Comparison of ENCODE assay signal across 13 cellular contexts in the genomic region with DNA sequence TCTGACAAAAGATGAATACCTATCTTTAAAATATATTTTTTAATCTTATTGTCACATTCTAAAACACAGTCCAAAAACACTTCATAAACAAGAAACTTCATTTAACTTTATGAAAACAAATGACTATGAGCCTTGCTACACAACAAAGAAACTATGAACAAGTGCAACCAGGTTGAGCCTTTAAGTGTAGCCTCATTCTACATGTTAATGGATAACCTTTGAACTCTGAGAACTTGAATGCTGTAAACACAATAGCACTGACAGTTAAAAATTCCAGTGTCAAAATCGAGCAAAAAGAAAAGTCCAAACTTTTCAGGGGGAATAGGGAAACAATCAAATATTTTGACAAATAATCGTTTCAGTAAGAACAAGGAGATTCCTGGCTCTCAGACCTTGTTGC. TPM values are rescaled to one million over a fixed set of nuclear protein-coding genes. Genes with fewer than 3 reads are reported as not detected.
"Had no signal": no experiment of that assay in that cellular context is flagged by ENCODE, and none has a peak within 500 bp of the region (broad histone marks: within the 10 kb centered on the region; RNA-seq: fewer than 3 reads in every experiment).

No MANE protein-coding gene starts in this region.

RNA-seq across cellular contexts. Expression of gene KCNJ4, which starts 54.7 kb away (rescaled TPM):
- total RNA-seq: activated CD4-positive, alpha-beta T cell treated with anti-CD3 and anti-CD28 coated beads for 36 hours; activated CD8-positive, alpha-beta memory T cell treated with anti-CD3 and anti-CD28 coated beads, Interleukin-2, amount 10 ng/mL, durations not matched to agents 7 days and 5 days; activated CD8-positive, alpha-beta T cell treated with anti-CD3 and anti-CD28 coated beads, Interleukin-2, amount 10 ng/mL, durations not matched to agents 7 days and 5 days; activated naive CD4-positive, alpha-beta T cell treated with anti-CD3 and anti-CD28 coated beads, Interleukin-2, amount 50 U/mL, for 72 hours; body of pancreas; esophagus mucosa; left lung; lung; mononuclear cell; natural killer cell; T-cell; T-helper 2 cell treated with Interferon-gamma antibody and Interleukin-4, amounts not matched to agents 100 ng/mL and 5 ng/mL, for 36 hours had no signal
- polyA plus RNA-seq: adipose tissue, lung had no signal
